Comparison of ENCODE assay signal across 10 cellular contexts in genomic region chr3:57952208-57952631, GRCh38. TPM values are rescaled to one million over a fixed set of nuclear protein-coding genes. Genes with fewer than 3 reads are reported as not detected.
A peak's percentile ranks its signal among the peaks of the same experiment; 100 is the strongest.
DNase-seq lines count a peak whose midpoint lies in the region; ATAC-seq, FAIRE-seq and TF ChIP-seq lines count a peak whose summit lies in the region.
"Had no signal": no experiment of that assay in that cellular context is flagged by ENCODE, and none has a peak within 500 bp of the region (broad histone marks: within the 10 kb centered on the region; RNA-seq: fewer than 3 reads in every experiment).

No MANE protein-coding gene starts in this region.

- H3K4me3 ChIP-seq in right atrium auricular region, result no peak overlapping the region
- H3K4me3 ChIP-seq: GM12878 had no signal

- peak overlapping the region; percentile 54; the same call in 1 of the 2 replicates for H3K27ac ChIP-seq in VCaP
- H3K27ac ChIP-seq in right atrium auricular region, result peak overlapping the region; percentile 90 to 97
- H3K27ac ChIP-seq: neutrophil had no signal

- no peaks in the 10 kb centered on the region for H3K36me3 ChIP-seq in right atrium auricular region
- H3K36me3 ChIP-seq: neutrophil had no signal

- TF ChIP-seq CTCF in VCaP (conservative IDR thresholded peaks at IDR 0.05), result no peak
- TF ChIP-seq CTCF in right atrium auricular region (IDR thresholded peaks at IDR 0.05), result no peak

- no peaks in the 10 kb centered on the region for H3K9me3 ChIP-seq in right atrium auricular region
- H3K9me3 ChIP-seq: neutrophil had no signal

- no peak for ATAC-seq in HG03439 (IDR thresholded peaks at IDR 0.05; ENCODE audit: unreplicated experiment)
- no peak for ATAC-seq in GM21529 (IDR thresholded peaks at IDR 0.05; ENCODE audit: unreplicated experiment)
- ATAC-seq in GM19023 (IDR thresholded peaks at IDR 0.05; ENCODE audit: unreplicated experiment), result no peak
- ATAC-seq in GM18867 (IDR thresholded peaks at IDR 0.05; ENCODE audit: unreplicated experiment), result no peak

- peaks cover 0 to 36% of the 10 kb centered on the region in 2 donors for H3K4me1 ChIP-seq in right atrium auricular region

- H3K27me3 ChIP-seq in right atrium auricular region, result no peaks in the 10 kb centered on the region
- H3K27me3 ChIP-seq: neutrophil had no signal

- DNase-seq in right atrium auricular region (ENCODE audit: low spot score) (peak; percentile 91), renal cortical epithelial cell (ENCODE audit: low read depth) (peak; percentile 93)

- peak; percentile 30 for FAIRE-seq in G401.6 (lab: Jason Lieb, UNC)
- FAIRE-seq: GM12878 had no signal

RNA-seq across cellular contexts. Expression of gene FLNB, which starts 56.0 kb away (rescaled TPM):
- total RNA-seq in right atrium auricular region, result 10 to 100 TPM; 37.6 to 59.6 TPM
- total RNA-seq in renal cortical epithelial cell, result 342 and 459 TPM in 2 replicates
